Comparison of ENCODE assay signal across 1 cellular context in the genomic region with DNA sequence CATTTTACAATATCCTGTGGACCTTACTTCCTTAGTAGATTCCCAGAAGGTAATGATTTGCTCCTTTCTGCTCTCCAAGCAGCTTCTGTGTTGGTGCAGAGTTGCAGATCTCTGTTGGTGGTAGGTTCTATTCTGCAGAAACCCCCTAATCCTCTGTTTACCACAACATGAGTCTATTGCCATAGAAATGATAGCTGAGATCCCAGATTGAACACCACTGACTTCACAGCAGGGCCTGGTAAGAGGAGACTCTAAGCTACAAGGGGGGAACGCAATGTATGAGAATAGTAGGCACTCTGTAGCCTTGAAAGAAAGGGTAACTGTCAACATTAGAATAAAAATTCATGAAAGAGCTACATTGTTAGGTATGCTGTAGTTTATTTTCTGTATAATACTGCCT.
TF ChIP-seq lines count a peak whose summit lies in the region.

No MANE protein-coding gene starts in this region.

TF ChIP-seq in WTC11, 78 proteins besides CTCF, POLR2A, EP300 and RAD21 (continued from another document):
- TF ChIP-seq, protein P1, sequence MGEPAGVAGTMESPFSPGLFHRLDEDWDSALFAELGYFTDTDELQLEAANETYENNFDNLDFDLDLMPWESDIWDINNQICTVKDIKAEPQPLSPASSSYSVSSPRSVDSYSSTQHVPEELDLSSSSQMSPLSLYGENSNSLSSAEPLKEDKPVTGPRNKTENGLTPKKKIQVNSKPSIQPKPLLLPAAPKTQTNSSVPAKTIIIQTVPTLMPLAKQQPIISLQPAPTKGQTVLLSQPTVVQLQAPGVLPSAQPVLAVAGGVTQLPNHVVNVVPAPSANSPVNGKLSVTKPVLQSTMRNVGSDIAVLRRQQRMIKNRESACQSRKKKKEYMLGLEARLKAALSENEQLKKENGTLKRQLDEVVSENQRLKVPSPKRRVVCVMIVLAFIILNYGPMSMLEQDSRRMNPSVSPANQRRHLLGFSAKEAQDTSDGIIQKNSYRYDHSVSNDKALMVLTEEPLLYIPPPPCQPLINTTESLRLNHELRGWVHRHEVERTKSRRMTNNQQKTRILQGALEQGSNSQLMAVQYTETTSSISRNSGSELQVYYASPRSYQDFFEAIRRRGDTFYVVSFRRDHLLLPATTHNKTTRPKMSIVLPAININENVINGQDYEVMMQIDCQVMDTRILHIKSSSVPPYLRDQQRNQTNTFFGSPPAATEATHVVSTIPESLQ (CRISPR knock-in tag; IDR thresholded peaks at IDR 0.05): no peak
- 0 out of 2 replicates have a peak, but pooled peaks have one; percentile 14 for TF ChIP-seq ZNF423 (CRISPR knock-in tag; IDR thresholded peaks at IDR 0.05)
